Comparison of ENCODE assay signal across 7 cellular contexts in genomic region chr17:27294689-27295630, GRCh38. TPM values are rescaled to one million over a fixed set of nuclear protein-coding genes. Genes with fewer than 3 reads are reported as not detected.
A peak's percentile ranks its signal among the peaks of the same experiment; 100 is the strongest.
DNase-seq lines count a peak whose midpoint lies in the region; TF ChIP-seq lines count a peak whose summit lies in the region.

No MANE protein-coding gene starts in this region.

- H3K27ac ChIP-seq in SJCRH30 (peak overlapping the region; percentile 91), right atrium auricular region (peak overlapping the region; percentile 98 to 99)

- CTCF ChIA-PET in GM10248 (lab: Yijun Ruan, JAX): interaction anchor here (0.8 to 2.1 kb wide), 12 partner anchors 9 to 59 kb away, joined by 3 to 8 read pairs (median 4); no protein-coding TSS in a partner anchor

- H3K4me1 ChIP-seq in SJCRH30 (peaks cover 17% of the 10 kb centered on the region), right atrium auricular region (peaks cover 0 to 43% of the 10 kb centered on the region in 2 donors)

- POLR2A ChIA-PET in GM10248 (lab: Yijun Ruan, JAX): interaction anchor here (0.7 to 2.4 kb wide), 11 partner anchors 11 to 174 kb away, joined by 3 to 12 read pairs (median 5); no protein-coding TSS in a partner anchor

- H3K27me3 ChIP-seq in H7 (ENCODE audit: control insufficient read depth, insufficient read depth, low read length) (no peaks in the 10 kb centered on the region), SJCRH30 (no peaks in the 10 kb centered on the region), right atrium auricular region (no peaks in the 10 kb centered on the region)

- H3K9me3 ChIP-seq in SJCRH30 (replicated peaks) (no peaks in the 10 kb centered on the region), right atrium auricular region (no peaks in the 10 kb centered on the region)

- TF ChIP-seq CTCF in GM10248 (IDR thresholded peaks at IDR 0.05; ENCODE audit: control extremely low read depth, extremely low read depth, low read depth, missing control alignments): no peak
- TF ChIP-seq CTCF in LNCaP clone FGC (IDR thresholded peaks at IDR 0.05; ENCODE audit: control insufficient read depth, extremely low read depth, insufficient read depth): no peak
- TF ChIP-seq CTCF in right atrium auricular region (IDR thresholded peaks at IDR 0.05): no peak

- H3K4me3 ChIP-seq in H7 (ENCODE audit: insufficient read depth, low read depth, low read length) (peak overlapping the region; percentile 67), LNCaP clone FGC (ENCODE audit: low read depth, low read length) (peak overlapping the region; percentile 85), SJCRH30 (peak overlapping the region; percentile 92), right atrium auricular region (peak overlapping the region; percentile 74 to 89)

- DNase-seq in GM10248 (ENCODE audit: extremely low spot score) (peak; percentile 62), H7 (peak; percentile 54), LNCaP clone FGC (ENCODE audit: low read depth) (peak; percentile 72), SJCRH30 (peak; percentile 55 to 78), amniotic stem cell (lab: John Stamatoyannopoulos, UW) (peak; percentile 54), right atrium auricular region (ENCODE audit: low spot score) (peak; percentile 84), putamen (ENCODE audit: low spot score) (peak; percentile 66)

- H3K36me3 ChIP-seq in H7 (replicated peaks; ENCODE audit: control insufficient read depth, insufficient read depth, low read length) (no peaks in the 10 kb centered on the region), SJCRH30 (peaks cover 11% of the 10 kb centered on the region; the same call in 1 of the 2 replicates), right atrium auricular region (no peaks in the 10 kb centered on the region)

RNA-seq across cellular contexts. Expression of gene WSB1, which starts 1.0 kb away (rescaled TPM):
- total RNA-seq in H7 (2014; rRNA removed; shearing (Covaris generic)): 66.7 and 92.2 TPM in 2 replicates
- 118 and 160 TPM in 2 replicates for total RNA-seq in SJCRH30 (2014; rRNA removed; shearing (Covaris generic))
- 10 to 100 TPM; 38.0 to 44.7 TPM for total RNA-seq in right atrium auricular region

Comparison
In these comparisons a context has a peak if more than half of its experiments do, and no peak if none do; other contexts are left out.
1. Peak in every context shown above with its lines: DNase-seq, H3K4me3 ChIP-seq and H3K27ac ChIP-seq.